Comparison of ENCODE assay signal across 8 cellular contexts in genomic region chr4:15654556-15655222, GRCh38. TPM values are rescaled to one million over a fixed set of nuclear protein-coding genes. Genes with fewer than 3 reads are reported as not detected.
A peak's percentile ranks its signal among the peaks of the same experiment; 100 is the strongest.
DNase-seq lines count a peak whose midpoint lies in the region; ATAC-seq, FAIRE-seq and TF ChIP-seq lines count a peak whose summit lies in the region.

No MANE protein-coding gene starts in this region.

- no peak for DNase-seq in AG04449 (ENCODE audit: low read depth, low spot score)
- DNase-seq in PC-3: peak; percentile 30
- DNase-seq in activated naive CD4-positive, alpha-beta T cell treated with anti-CD3 and anti-CD28 coated beads, Interleukin-2, amount 50 U/mL, for 72 hours (ENCODE audit: low spot score in 2 of 2): no peak
- DNase-seq in right atrium auricular region (ENCODE audit: low spot score): peak; percentile 66
- peak; percentile 55 for DNase-seq in prostate gland (ENCODE audit: low spot score)
- DNase-seq in D721Med (ENCODE audit: insufficient read length, low spot score): no peak

- POLR2A ChIA-PET in AG04449 (lab: Yijun Ruan, JAX) (interaction anchor here (0.7 to 1.9 kb wide), 5 partner anchors 10 to 652 kb away, joined by 3 to 5 read pairs (median 3); partner anchors contain the start of genes CPEB2 and FAM200B), PC-3 (lab: Charles Lee; ENCODE audit: unreplicated experiment) (interaction anchor here (1.1 kb wide), 1 partner anchor 63 kb away, joined by 23 read pairs; no protein-coding TSS in a partner anchor)

- H3K9me3 ChIP-seq in PC-3 (ENCODE audit: low read length) (no peaks in the 10 kb centered on the region), right atrium auricular region (no peaks in the 10 kb centered on the region), prostate gland (no peaks in the 10 kb centered on the region)

- H3K9me3 Mint-ChIP-seq in activated naive CD4-positive, alpha-beta T cell treated with anti-CD3 and anti-CD28 coated beads, Interleukin-2, amount 50 U/mL, for 72 hours: no peaks in the 10 kb centered on the region

- H3K4me3 ChIP-seq in AG04449 (ENCODE audit: low read depth, low read length) (peak overlapping the region; percentile 82), PC-3 (ENCODE audit: low read length) (peak overlapping the region; percentile 79), right atrium auricular region (peak overlapping the region; percentile 84 to 87), prostate gland (peak overlapping the region; percentile 72 to 79)

- intact Hi-C loops in PC-3 (cut with micrococcal nuclease) (loop anchor here (1.0 kb wide), 1 partner anchor 27 kb away; the partner anchor contains the start of gene FAM200B), prostate gland (cut with DNase I) (loop anchor here (5.0 to 10.0 kb wide), 3 partner anchors 62 to 650 kb away; partner anchors contain the start of gene CPEB2)

- peak overlapping the region; percentile 91 to 98 for H3K27ac Mint-ChIP-seq in activated naive CD4-positive, alpha-beta T cell treated with anti-CD3 and anti-CD28 coated beads, Interleukin-2, amount 50 U/mL, for 72 hours

- H3F3A ChIP-seq in PC-3 (ENCODE audit: low read length, unreplicated experiment): no peaks in the 10 kb centered on the region

- H3K27ac ChIP-seq in PC-3 (ENCODE audit: low read length): peak overlapping the region; percentile 37
- peak overlapping the region; percentile 99 to 100 for H3K27ac ChIP-seq in right atrium auricular region
- peak overlapping the region; percentile 99 for H3K27ac ChIP-seq in prostate gland

- H3K4me2 ChIP-seq in PC-3 (ENCODE audit: low read length): peak overlapping the region; percentile 97

- TF ChIP-seq CTCF in AG04449 (IDR thresholded peaks at IDR 0.05; ENCODE audit: insufficient read depth, low read length, missing control alignments) (no peak), PC-3 (conservative IDR thresholded peaks at IDR 0.05; ENCODE audit: low read depth, low read length) (no peak), right atrium auricular region (IDR thresholded peaks at IDR 0.05) (peak in 1 of 2 donors; percentile 12), prostate gland (IDR thresholded peaks at IDR 0.05) (no peak), D721Med (IDR thresholded peaks at IDR 0.05; ENCODE audit: insufficient read depth, missing control alignments) (no peak)

- H3K36me3 Mint-ChIP-seq in activated naive CD4-positive, alpha-beta T cell treated with anti-CD3 and anti-CD28 coated beads, Interleukin-2, amount 50 U/mL, for 72 hours: peaks cover 5 to 13% of the 10 kb centered on the region in 2 donors

- H3K9ac ChIP-seq in PC-3 (ENCODE audit: low read length): peak overlapping the region; percentile 80

- no TSS peak for BruUV-seq in PC-3 (replicated peaks; lab: Mats Ljungman, UMichigan)

- peak overlapping the region; percentile 78 for H2AFZ ChIP-seq in PC-3 (ENCODE audit: low read length)

- CTCF ChIA-PET in AG04449 (lab: Yijun Ruan, JAX) (interaction anchor here (0.9 to 1.5 kb wide), 4 partner anchors 12 to 175 kb away, joined by 3 to 9 read pairs (median 4); no protein-coding TSS in a partner anchor), PC-3 (lab: Charles Lee) (no interaction called here)

- H3K27me3 ChIP-seq in PC-3 (ENCODE audit: low read length) (no peaks in the 10 kb centered on the region), right atrium auricular region (no peaks in the 10 kb centered on the region), prostate gland (replicated peaks; ENCODE audit: insufficient read depth) (no peaks in the 10 kb centered on the region)

- no peak for FAIRE-seq in D721Med (lab: Jason Lieb, UNC)

- no peaks in the 10 kb centered on the region for H3K9me2 ChIP-seq in PC-3 (replicated peaks; ENCODE audit: low read length)

- 0% methylated on average over 42 of the region's 68 CpGs for WGBS in prostate gland

- TF ChIP-seq POLR2A in prostate gland (IDR thresholded peaks at IDR 0.05): peak; percentile 9

- no peaks in the 10 kb centered on the region for H4K20me1 ChIP-seq in PC-3 (ENCODE audit: low read length)

- ATAC-seq in GM18858 (IDR thresholded peaks at IDR 0.05; ENCODE audit: unreplicated experiment) (peak; percentile 40), HG03064 (IDR thresholded peaks at IDR 0.05; ENCODE audit: low read depth, unreplicated experiment) (peak; percentile 43), PC-3 (peak; percentile 56)
- peak; percentile 60 to 68 for ATAC-seq in activated naive CD4-positive, alpha-beta T cell treated with anti-CD3 and anti-CD28 coated beads, Interleukin-2, amount 50 U/mL, for 72 hours

- H3K36me3 ChIP-seq in PC-3 (ENCODE audit: low read depth, low read length) (no peaks in the 10 kb centered on the region), right atrium auricular region (no peaks in the 10 kb centered on the region), prostate gland (no peaks in the 10 kb centered on the region)

- H3K4me1 ChIP-seq in PC-3 (ENCODE audit: insufficient read depth, low read length) (peaks cover 31% of the 10 kb centered on the region), right atrium auricular region (peaks cover 0 to 52% of the 10 kb centered on the region in 2 donors), prostate gland (replicated peaks) (peaks cover 4% of the 10 kb centered on the region)

- H3K79me2 ChIP-seq in PC-3 (ENCODE audit: low read length): peaks cover 50% of the 10 kb centered on the region

RNA-seq across cellular contexts. Expression of gene FBXL5, which starts 0.5 kb away (rescaled TPM):
- total RNA-seq in PC-3 (2014; rRNA removed): 21.9 and 42.4 TPM in 2 replicates
- total RNA-seq in activated naive CD4-positive, alpha-beta T cell treated with anti-CD3 and anti-CD28 coated beads, Interleukin-2, amount 50 U/mL, for 72 hours: 10 to 100 TPM; 30.4 to 36.0 TPM
- total RNA-seq in right atrium auricular region: 10 to 100 TPM; 81.0 to 83.1 TPM
- 100 to 1,000 TPM in 1 of 2 donors, 10 to 100 TPM in 1; 86.0 to 123 TPM for total RNA-seq in prostate gland

RNA-seq across cellular contexts. Expression of gene FAM200B, which starts 26.9 kb away (rescaled TPM):
- total RNA-seq in PC-3 (2014; rRNA removed): 20.1 and 20.7 TPM in 2 replicates
- 10 to 100 TPM in 1 of 2 donors, 1 to 10 TPM in 1; 7.7 to 10.6 TPM for total RNA-seq in activated naive CD4-positive, alpha-beta T cell treated with anti-CD3 and anti-CD28 coated beads, Interleukin-2, amount 50 U/mL, for 72 hours
- 10 to 100 TPM; 41.4 to 57.4 TPM for total RNA-seq in right atrium auricular region
- total RNA-seq in prostate gland: 10 to 100 TPM; 38.9 to 52.5 TPM

RNA-seq across cellular contexts. Expression of gene BST1, which starts 48.2 kb away (rescaled TPM):
- total RNA-seq in PC-3 (2014; rRNA removed) (0.69 and 0.86 TPM in 2 replicates), right atrium auricular region (10 to 100 TPM in 1 of 2 donors, 1 to 10 TPM in 1; 9.5 to 10.2 TPM), prostate gland (1 to 10 TPM; 1.1 to 2.3 TPM)
- under 1 TPM; 0.39 to 0.82 TPM for total RNA-seq in activated naive CD4-positive, alpha-beta T cell treated with anti-CD3 and anti-CD28 coated beads, Interleukin-2, amount 50 U/mL, for 72 hours

Comparison
In these comparisons a context has a peak if more than half of its experiments do, and no peak if none do; other contexts are left out.
1. DNase-seq: peak in PC-3 (single experiment), right atrium auricular region (single experiment) and prostate gland (single experiment); none in AG04449 (single experiment), activated naive CD4-positive, alpha-beta T cell treated with anti-CD3 and anti-CD28 coated beads, Interleukin-2, amount 50 U/mL, for 72 hours (0 of 2) and D721Med (single experiment).
2. H3K27ac ChIP-seq: peak in every context shown above with its lines; median percentile 100 in right atrium auricular region; 99 in prostate gland; 37 in PC-3.
3. Peak in every context shown above with its lines, with median percentiles within 50 percentile points of each other: H3K4me3 ChIP-seq and ATAC-seq.